ENCODE assay signal across 8 cellular contexts in the genomic region with DNA sequence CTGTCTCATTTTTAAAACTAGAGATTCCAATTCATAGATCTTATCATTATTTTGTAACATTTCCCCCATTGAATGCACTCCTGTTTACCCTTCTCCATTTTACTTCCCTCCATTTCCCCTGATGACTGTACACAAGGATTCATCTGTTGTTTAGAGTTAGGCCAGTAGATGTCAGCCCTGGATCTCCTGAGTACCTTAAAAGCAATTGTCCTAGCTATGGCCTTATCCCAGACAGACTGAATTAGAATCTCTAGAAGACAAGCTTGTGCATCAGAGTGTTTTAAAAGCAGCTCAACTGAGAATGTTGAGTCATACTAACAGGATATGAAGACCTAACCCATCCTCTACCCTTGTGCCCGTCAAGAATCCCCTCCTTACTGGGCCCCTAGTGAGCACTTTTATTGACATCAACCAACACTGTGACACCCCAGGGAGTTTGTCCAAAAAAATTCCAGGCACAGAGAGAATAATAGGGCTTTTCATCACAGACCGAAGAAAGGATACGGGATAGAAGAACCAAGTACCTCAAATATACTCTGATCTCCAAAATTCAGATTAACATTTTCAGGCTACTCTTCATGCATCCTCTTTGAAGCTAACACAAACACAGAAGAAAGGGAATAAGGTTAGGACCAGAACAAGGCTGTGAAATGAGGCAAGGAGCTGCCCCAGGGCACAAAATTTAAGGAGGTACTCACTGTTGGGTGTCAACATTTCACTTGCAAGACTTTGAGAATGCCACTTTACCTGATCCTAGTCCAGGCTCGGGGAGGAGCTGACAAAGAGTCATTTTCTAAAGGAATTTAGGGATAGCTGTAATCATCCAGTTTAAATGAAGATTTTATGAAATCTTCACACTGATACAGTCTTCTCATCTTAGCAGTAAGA. TPM values are rescaled to one million over a fixed set of nuclear protein-coding genes. Genes with fewer than 3 reads are reported as not detected.
DNase-seq lines count a peak whose midpoint lies in the region; ATAC-seq and TF ChIP-seq lines count a peak whose summit lies in the region.

No MANE protein-coding gene starts in this region.

- H3K9ac ChIP-seq in adipocyte (ENCODE audit: low read length) = no peak overlapping the region

- no peak for TF ChIP-seq EP300 in suprapubic skin (IDR thresholded peaks at IDR 0.05)

- H3K27ac ChIP-seq in C4-2B = no peak overlapping the region
- no peak overlapping the region for H3K27ac ChIP-seq in suprapubic skin

- intact Hi-C loops in posterior cingulate gyrus (cut with DNase I) = no loop called here

- H3K27me3 ChIP-seq in adipocyte (replicated peaks; ENCODE audit: control insufficient read depth, insufficient read depth, low read length) (no peaks in the 10 kb centered on the region), suprapubic skin (no peaks in the 10 kb centered on the region)

- H3K36me3 ChIP-seq in adipocyte (ENCODE audit: control insufficient read depth, insufficient read depth, low read length, severe bottlenecking) = no peaks in the 10 kb centered on the region
- no peaks in the 10 kb centered on the region for H3K36me3 ChIP-seq in suprapubic skin

- no peaks in the 10 kb centered on the region for H3K4me1 ChIP-seq in adipocyte (ENCODE audit: control insufficient read depth, insufficient read depth, low read length)
- no peaks in the 10 kb centered on the region for H3K4me1 ChIP-seq in suprapubic skin

- peak; percentile 59 for TF ChIP-seq CTCF in C4-2B (conservative IDR thresholded peaks at IDR 0.05)
- TF ChIP-seq CTCF in suprapubic skin (IDR thresholded peaks at IDR 0.05) = peak in 1 of 2 donors; percentile 27

- peak; percentile 40 for DNase-seq in NCI-H1694 treated with DMSO at 0.1 percent for 48 hours (lab: John Stamatoyannopoulos, UW)
- DNase-seq in adipocyte (ENCODE audit: low read depth) = peak; percentile 81
- peak; percentile 91 for DNase-seq in kidney tubule cell (ENCODE audit: low spot score)
- no peak for DNase-seq in suprapubic skin (ENCODE audit: low spot score in 2 of 2)
- no peak for DNase-seq in posterior cingulate gyrus

- no peaks in the 10 kb centered on the region for H3K9me3 ChIP-seq in adipocyte (ENCODE audit: control insufficient read depth, low read length)
- H3K9me3 ChIP-seq in suprapubic skin = no peaks in the 10 kb centered on the region

- TF ChIP-seq POLR2A in suprapubic skin (IDR thresholded peaks at IDR 0.05) = no peak

- H3K4me3 ChIP-seq in adipocyte (ENCODE audit: low read length) (no peak overlapping the region), suprapubic skin (no peak overlapping the region)

- ATAC-seq in GM18508 (IDR thresholded peaks at IDR 0.05; ENCODE audit: insufficient read depth, unreplicated experiment) (peak; percentile 94), HG02870 (IDR thresholded peaks at IDR 0.05; ENCODE audit: unreplicated experiment) (peak; percentile 94)

- WGBS in suprapubic skin = 76% methylated on average over 4 of the region's 4 CpGs

RNA-seq across cellular contexts. Expression of a gene that starts 17.1 kb away (rescaled TPM):
- total RNA-seq in suprapubic skin = 1 to 10 TPM in 3 of 4 donors, not detected in 1; 2.3 to 4.5 (median 3.8) TPM

RNA-seq across cellular contexts. Expression of a gene that starts 36.0 kb away (rescaled TPM):
- total RNA-seq in suprapubic skin = under 1 TPM in 3 of 4 donors, not detected in 1; 0.49 to 0.56 (median 0.55) TPM

Comparison
In these comparisons a context has a peak if more than half of its experiments do, and no peak if none do; other contexts are left out.
1. DNase-seq: peak in NCI-H1694 treated with DMSO at 0.1 percent for 48 hours (single experiment), adipocyte (single experiment) and kidney tubule cell (single experiment); none in suprapubic skin (0 of 2) and posterior cingulate gyrus (0 of 10).